In the genomic region with DNA sequence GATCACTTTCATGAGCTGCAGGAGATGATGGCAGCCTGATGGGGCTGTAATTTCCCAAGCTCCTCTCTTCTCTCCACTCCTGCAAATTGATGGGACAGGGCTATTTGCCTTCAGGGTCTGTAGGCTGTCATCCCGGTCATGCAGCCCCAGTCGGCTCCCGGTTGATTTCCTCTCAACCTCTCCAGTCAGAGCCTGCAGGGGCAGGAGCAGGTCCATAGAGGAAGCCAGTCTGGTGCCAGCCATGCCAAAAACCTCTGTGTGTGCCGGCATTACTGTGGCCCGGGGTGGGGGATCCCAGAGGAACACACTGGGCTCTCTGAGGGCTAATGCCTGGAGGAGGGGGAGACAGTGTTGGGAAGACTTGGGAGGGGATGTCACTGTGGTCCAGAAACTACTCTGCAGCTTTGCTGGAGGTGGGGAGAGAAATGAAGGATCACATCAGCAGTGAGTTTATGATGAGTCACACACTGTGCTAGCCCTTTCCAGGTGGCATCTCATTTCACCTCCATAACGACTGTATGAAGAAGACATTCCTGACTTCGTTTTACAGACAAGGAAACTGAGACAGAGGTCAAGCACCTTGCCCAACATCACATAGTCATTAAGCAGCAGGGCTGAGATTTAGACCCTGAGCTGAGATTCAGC, we compare ENCODE assay signal across 22 cellular contexts. TPM values are rescaled to one million over a fixed set of nuclear protein-coding genes. Genes with fewer than 3 reads are reported as not detected.
"Had no signal": no experiment of that assay in that cellular context is flagged by ENCODE, and none has a peak within 500 bp of the region (broad histone marks: within the 10 kb centered on the region; RNA-seq: fewer than 3 reads in every experiment).

No MANE protein-coding gene starts in this region.

- H3K9me3 ChIP-seq: colonic mucosa, right lobe of liver, tibial artery, upper lobe of left lung, uterus had no signal

- H3K27me3 ChIP-seq: colonic mucosa, hepatocyte, neural progenitor cell, ovary, right lobe of liver, upper lobe of left lung, uterus had no signal

- H3K4me1 Mint-ChIP-seq: natural killer cell; neural progenitor cell; stimulated activated effector memory CD8-positive, alpha-beta T cell treated with anti-CD3 and anti-CD28 coated beads, Interleukin-12 subunit alpha, Interleukin-12 subunit beta, amount 100 ng/mL, for 72 hours had no signal

- ATAC-seq: natural killer cell; right lobe of liver; stimulated activated effector memory CD8-positive, alpha-beta T cell treated with anti-CD3 and anti-CD28 coated beads, Interleukin-12 subunit alpha, Interleukin-12 subunit beta, amount 100 ng/mL, for 72 hours; stimulated activated naive CD8-positive, alpha-beta T cell treated with anti-CD3 and anti-CD28 coated beads, Interleukin-15, Interleukin-2, amounts not matched to agents 100 U/mL and 50 U/mL, for 24 hours had no signal

- H3K4me2 ChIP-seq: hepatocyte, neural progenitor cell had no signal

- H3K4me3 Mint-ChIP-seq: natural killer cell; neural progenitor cell; stimulated activated effector memory CD8-positive, alpha-beta T cell treated with anti-CD3 and anti-CD28 coated beads, Interleukin-12 subunit alpha, Interleukin-12 subunit beta, amount 100 ng/mL, for 72 hours had no signal

- H2AFZ ChIP-seq: hepatocyte, neural progenitor cell had no signal

- H3K79me2 ChIP-seq: hepatocyte had no signal

- H3K36me3 Mint-ChIP-seq: natural killer cell; neural progenitor cell; stimulated activated effector memory CD8-positive, alpha-beta T cell treated with anti-CD3 and anti-CD28 coated beads, Interleukin-12 subunit alpha, Interleukin-12 subunit beta, amount 100 ng/mL, for 72 hours had no signal

- H3K36me3 ChIP-seq: colonic mucosa, neural progenitor cell, ovary, right lobe of liver, tibial artery, upper lobe of left lung, uterus had no signal

- H3K4me1 ChIP-seq: colonic mucosa, right lobe of liver, tibial artery, upper lobe of left lung, uterus had no signal

- DNase-seq: colonic mucosa; dermis blood vessel endothelial cell; erythroblast; foreskin melanocyte; head of caudate nucleus; natural killer cell; nucleus accumbens; ovary; right lobe of liver; stimulated activated CD4-positive, alpha-beta T cell treated with anti-CD3 and anti-CD28 coated beads, Interleukin-4, amount 100 ng/mL, for 1 hour; stimulated activated CD8-positive, alpha-beta memory T cell treated with anti-CD3 and anti-CD28 coated beads, Interleukin-4, amount 100 ng/mL, for 48 hours; stimulated activated naive CD8-positive, alpha-beta T cell treated with anti-CD3 and anti-CD28 coated beads, Interleukin-15, Interleukin-2, amounts not matched to agents 100 U/mL and 50 U/mL, for 24 hours; tibial artery; upper lobe of left lung; uterus had no signal

- H3K4me3 ChIP-seq: colonic mucosa, hepatocyte, neural progenitor cell, ovary, right lobe of liver, tibial artery, upper lobe of left lung, uterus had no signal

- H3K27ac Mint-ChIP-seq: natural killer cell; neural progenitor cell; progenitor cell of endocrine pancreas; stimulated activated effector memory CD8-positive, alpha-beta T cell treated with anti-CD3 and anti-CD28 coated beads, Interleukin-12 subunit alpha, Interleukin-12 subunit beta, amount 100 ng/mL, for 72 hours had no signal

- H3K9me3 Mint-ChIP-seq: natural killer cell had no signal

- H3K9ac ChIP-seq: neural progenitor cell had no signal

- H3K27ac ChIP-seq: colonic mucosa, hepatocyte, neural progenitor cell, ovary, right lobe of liver, tibial artery, upper lobe of left lung, uterus had no signal

RNA-seq across cellular contexts. Expression of gene PRIMA1, which starts 46.6 kb away (rescaled TPM):
- total RNA-seq: dermis blood vessel endothelial cell, kidney epithelial cell, lung microvascular endothelial cell, myocyte, natural killer cell had no signal
